ENCODE assay signal across 8 cellular contexts in genomic region chr9:125241000-125241862, GRCh38. TPM values are rescaled to one million over a fixed set of nuclear protein-coding genes. Genes with fewer than 3 reads are reported as not detected.
DNase-seq lines count a peak whose midpoint lies in the region; ATAC-seq, FAIRE-seq and TF ChIP-seq lines count a peak whose summit lies in the region.

Gene HSPA5, minus strand, starts transcription at chr9:125241343. Its CDS starts 217 bp downstream, at chr9:125241126.

- FAIRE-seq in TTC549 (lab: Jason Lieb, UNC), result peak; percentile 94

- WGBS in body of pancreas, 2 donors, result 0% methylated on average over 27 to 59 of the region's 59 CpGs

- peaks cover 0 to 5% of the 10 kb centered on the region in 2 donors for H3K36me3 ChIP-seq in body of pancreas (replicated peaks in 1 of 2; ENCODE audit: insufficient read depth in 1 of 2, low read depth in 2 of 2)

- ATAC-seq in GM18520 (IDR thresholded peaks at IDR 0.05; ENCODE audit: unreplicated experiment) (peak; percentile 90), HG03064 (IDR thresholded peaks at IDR 0.05; ENCODE audit: low read depth, unreplicated experiment) (peak; percentile 86), body of pancreas (peak; percentile 95), sciatic nerve (peak; percentile 99)

- H3K27ac ChIP-seq in body of pancreas, result peak within 1 kb of the TSS; percentile 94 to 97 (median 94)

- peak; percentile 99 to 100 (median 100) for TF ChIP-seq POLR2A in body of pancreas (IDR thresholded peaks at IDR 0.05)

- peak within 1 kb of the TSS; percentile 84 to 94 for H3K4me3 ChIP-seq in body of pancreas

- DNase-seq in A172 (ENCODE audit: low spot score) (peak; percentile 100), NCI-H2107 treated with DMSO at 0.1 percent for 48 hours (lab: John Stamatoyannopoulos, UW; ENCODE audit: unreplicated experiment) (peak; percentile 96), body of pancreas (peak; percentile 100), iPS DF 19.7 (ENCODE audit: low read depth, low spot score) (peak; percentile 99), sciatic nerve (ENCODE audit: low spot score) (peak; percentile 100)

- peaks cover 39% of the 10 kb centered on the region for H3K4me1 ChIP-seq in body of pancreas

- H3K9me3 ChIP-seq in body of pancreas, result no peaks in the 10 kb centered on the region

- H3K27me3 ChIP-seq in body of pancreas, result no peaks in the 10 kb centered on the region

- intact Hi-C loops in body of pancreas (cut with DNase I), result no loop called here
- intact Hi-C loops in sciatic nerve (cut with DNase I), result no loop called here

- TF ChIP-seq CTCF in body of pancreas (IDR thresholded peaks at IDR 0.05), result peak in 3 of 7 experiments; percentile 13 to 41 (median 17)

RNA-seq across cellular contexts. Expression of gene HSPA5, which starts in this region (rescaled TPM):
- 77.5 and 93.5 TPM in 2 replicates for total RNA-seq in A172 (2014; rRNA removed; shearing (Covaris generic))
- total RNA-seq in body of pancreas (100 to 1,000 TPM in 1 of 2 donors, 10 to 100 TPM in 1; 78.6 to 170 TPM), sciatic nerve (172 TPM)

Comparison
In these comparisons a context has a peak if more than half of its experiments do, and no peak if none do; other contexts are left out.
1. Peak in every context shown above with its lines: DNase-seq, ATAC-seq, H3K4me3 ChIP-seq and H3K27ac ChIP-seq.